In the genomic region with DNA sequence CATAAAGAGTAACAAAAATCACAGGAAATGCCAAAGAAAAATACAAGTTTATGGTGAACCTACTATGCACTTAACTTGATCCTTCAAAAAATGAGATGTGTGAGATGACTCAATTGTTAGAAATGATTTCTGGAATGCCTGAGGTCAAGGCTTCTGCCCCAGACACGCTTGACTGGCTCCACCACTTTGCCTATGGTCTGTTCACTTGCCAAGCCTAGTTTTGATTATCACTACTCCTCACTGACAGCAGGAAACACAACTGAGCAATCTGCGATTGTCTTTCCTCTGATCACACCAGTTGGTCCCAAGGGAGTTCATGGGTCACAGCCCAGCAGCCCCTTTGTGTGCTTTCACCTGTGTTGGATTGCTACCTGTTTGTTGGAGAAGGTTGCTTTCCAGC, we compare ENCODE assay signal across 9 cellular contexts. TPM values are rescaled to one million over a fixed set of nuclear protein-coding genes. Genes with fewer than 3 reads are reported as not detected.
A peak's percentile ranks its signal among the peaks of the same experiment; 100 is the strongest.
DNase-seq lines count a peak whose midpoint lies in the region; ATAC-seq and TF ChIP-seq lines count a peak whose summit lies in the region.
"Had no signal": no experiment of that assay in that cellular context is flagged by ENCODE, and none has a peak within 500 bp of the region (broad histone marks: within the 10 kb centered on the region; RNA-seq: fewer than 3 reads in every experiment).

No MANE protein-coding gene starts in this region.

- H3K27me3 Mint-ChIP-seq in Calu3 (ENCODE audit: unreplicated experiment) (no peaks in the 10 kb centered on the region), endothelial cell (ENCODE audit: unreplicated experiment) (peaks cover 3% of the 10 kb centered on the region)
- H3K27me3 Mint-ChIP-seq: central memory CD8-positive, alpha-beta T cell had no signal

- H3K4me1 Mint-ChIP-seq in Calu3 (ENCODE audit: low read depth, unreplicated experiment): peaks cover 22% of the 10 kb centered on the region
- peaks cover 4% of the 10 kb centered on the region for H3K4me1 Mint-ChIP-seq in endothelial cell (ENCODE audit: unreplicated experiment)
- H3K4me1 Mint-ChIP-seq: central memory CD8-positive, alpha-beta T cell had no signal

- BruUV-seq in Calu3 (replicated peaks; lab: Mats Ljungman, UMichigan): no TSS peak

- H3K4me3 ChIP-seq in epithelial cell of proximal tubule (ENCODE audit: low read depth, low read length): peak overlapping the region; percentile 3

- no peaks in the 10 kb centered on the region for H3K36me3 Mint-ChIP-seq in Calu3 (ENCODE audit: insufficient read depth, unreplicated experiment)
- no peaks in the 10 kb centered on the region for H3K36me3 Mint-ChIP-seq in endothelial cell (ENCODE audit: low read depth, unreplicated experiment)

- H3K9me3 Mint-ChIP-seq in Calu3 (ENCODE audit: low read depth, unreplicated experiment): no peaks in the 10 kb centered on the region
- H3K9me3 Mint-ChIP-seq in endothelial cell (ENCODE audit: unreplicated experiment): no peaks in the 10 kb centered on the region
- H3K9me3 Mint-ChIP-seq: central memory CD8-positive, alpha-beta T cell had no signal

- H3K4me3 Mint-ChIP-seq in Calu3 (ENCODE audit: low read depth, unreplicated experiment) (peak overlapping the region; percentile 36), endothelial cell (ENCODE audit: unreplicated experiment) (no peak overlapping the region)
- H3K4me3 Mint-ChIP-seq: central memory CD8-positive, alpha-beta T cell had no signal

- CTCF ChIA-PET in Calu3 (lab: Charles Lee): no interaction called here

- peak overlapping the region; percentile 57 for H3K27ac Mint-ChIP-seq in Calu3 (ENCODE audit: unreplicated experiment)
- H3K27ac Mint-ChIP-seq in endothelial cell (ENCODE audit: unreplicated experiment): no peak overlapping the region

- peak; percentile 98 for ATAC-seq in GM21515 (IDR thresholded peaks at IDR 0.05; ENCODE audit: unreplicated experiment)

- TF ChIP-seq CTCF in Calu3 (IDR thresholded peaks at IDR 0.05; ENCODE audit: unreplicated experiment) (no peak), epithelial cell of proximal tubule (conservative IDR thresholded peaks at IDR 0.05; ENCODE audit: low read depth, low read length) (no peak), endothelial cell (IDR thresholded peaks at IDR 0.05; ENCODE audit: unreplicated experiment) (no peak)

- intact Hi-C loops in Calu3 (cut with micrococcal nuclease; ENCODE audit: unreplicated experiment): no loop called here

- peak; percentile 65 for DNase-seq in Calu3
- peak; percentile 66 for DNase-seq in HK-2 (ENCODE audit: unreplicated experiment)
- DNase-seq in epithelial cell of proximal tubule (ENCODE audit: low read depth): peak; percentile 81
- DNase-seq in endothelial cell (ENCODE audit: low spot score): no peak
- DNase-seq in COLO668 (lab: John Stamatoyannopoulos, UW; ENCODE audit: unreplicated experiment): no peak
- DNase-seq in activated CD4-positive, CD25-positive, alpha-beta regulatory T cell treated with anti-CD3 and anti-CD28 coated beads, Interleukin-2, amount 50 U/mL, for 72 hours: no peak
- no peak for DNase-seq in HuH-7.5 (ENCODE audit: low spot score)

RNA-seq across cellular contexts. Expression of a gene that starts 20.6 kb away (rescaled TPM):
- total RNA-seq in Calu3 (2022) (5.0 and 8.1 TPM in 2 replicates), epithelial cell of proximal tubule (5.1 and 7.9 TPM in 2 replicates), endothelial cell (ENCODE audit: unreplicated experiment) (15.8 TPM)

RNA-seq across cellular contexts. Expression of a gene that starts 46.5 kb away (rescaled TPM):
- 446 and 447 TPM in 2 replicates for total RNA-seq in Calu3 (2022)
- total RNA-seq in epithelial cell of proximal tubule: 323 and 548 TPM in 2 replicates
- 815 TPM for total RNA-seq in endothelial cell (ENCODE audit: unreplicated experiment)

Comparison
In these comparisons a context has a peak if more than half of its experiments do, and no peak if none do; other contexts are left out.
1. DNase-seq: peak in Calu3 (single experiment), HK-2 (single experiment) and epithelial cell of proximal tubule (single experiment); none in endothelial cell (single experiment), COLO668 (single experiment), activated CD4-positive, CD25-positive, alpha-beta regulatory T cell treated with anti-CD3 and anti-CD28 coated beads, Interleukin-2, amount 50 U/mL, for 72 hours (single experiment) and HuH-7.5 (single experiment).